8 cellular contexts compared by ENCODE assay signal in genomic region chr19:10568826-10569651, GRCh38.
DNase-seq lines count a peak whose midpoint lies in the region; FAIRE-seq and TF ChIP-seq lines count a peak whose summit lies in the region.

TSS of gene CDKN2D (minus strand) at chr19:10568979. CDS start at chr19:10568653, 326 bp downstream.

- H3K79me2 ChIP-seq in Loucy (ENCODE audit: insufficient read depth, low read length): peaks cover 41% of the 10 kb centered on the region

- H4K20me1 ChIP-seq in Loucy (ENCODE audit: insufficient read depth, low read length, poor library complexity, severe bottlenecking): peaks cover 17% of the 10 kb centered on the region

- TF ChIP-seq POLR2A in H54 (IDR thresholded peaks at IDR 0.05; ENCODE audit: low read depth, low read length) (no peak; the same call in 1 of the 2 replicates), Raji (IDR thresholded peaks at IDR 0.05; ENCODE audit: insufficient read depth, low read depth, low read length) (peak; percentile 52)

- DNase-seq in ELF-1 (ENCODE audit: low read depth, low spot score): peak; percentile 100
- DNase-seq in H54 (ENCODE audit: insufficient read length, low spot score): peak; percentile 90
- DNase-seq in activated T-helper 9 cell treated with anti-CD3 and anti-CD28 coated beads, Interleukin-2, amount 50 U/mL, for 16 hours (ENCODE audit: low read depth): peak; percentile 100
- DNase-seq in fibroblast of pulmonary artery (ENCODE audit: low read depth): peak; percentile 100

- H3K36me3 ChIP-seq in Loucy (ENCODE audit: insufficient read depth, low read length): no peaks in the 10 kb centered on the region

- TF ChIP-seq CTCF in Loucy (conservative IDR thresholded peaks at IDR 0.05; ENCODE audit: low read length): no peak
- TF ChIP-seq CTCF in fibroblast of pulmonary artery (IDR thresholded peaks at IDR 0.05; ENCODE audit: low read length, missing control alignments): no peak
- TF ChIP-seq CTCF in nephron (IDR thresholded peaks at IDR 0.05; ENCODE audit: unreplicated experiment in 3 of 3): no peak

- FAIRE-seq in H54 (lab: Jason Lieb, UNC): peak; percentile 81

- peaks cover 46% of the 10 kb centered on the region for H3K4me1 Mint-ChIP-seq in nephron
- H3K4me1 Mint-ChIP-seq in stimulated activated naive CD8-positive, alpha-beta T cell treated with anti-CD3 and anti-CD28 coated beads, Interleukin-15, Interleukin-2, amounts not matched to agents 100 ng/mL and 50 ng/mL, for 24 hours (ENCODE audit: low read depth): peaks cover 58% of the 10 kb centered on the region

- H2AFZ ChIP-seq in Loucy (ENCODE audit: low read length): peak within 1 kb of the TSS; percentile 34; the same call in 1 of the 2 replicates

- peaks cover 10% of the 10 kb centered on the region; the same call in 1 of the 2 replicates for H3F3A ChIP-seq in Loucy (ENCODE audit: low read depth)

- peak within 1 kb of the TSS; percentile 76 for H3K4me3 ChIP-seq in Loucy (ENCODE audit: low read length, poor library complexity, severe bottlenecking)
- H3K4me3 ChIP-seq in fibroblast of pulmonary artery (replicated peaks; ENCODE audit: low read depth, low read length): peak within 1 kb of the TSS; percentile 76

- no peaks in the 10 kb centered on the region for H3K9me3 ChIP-seq in Loucy (ENCODE audit: insufficient read depth, low read depth, low read length)

- H3K27me3 ChIP-seq in Loucy (ENCODE audit: insufficient read depth, low read length, poor library complexity, severe bottlenecking): peaks cover 4% of the 10 kb centered on the region

- H3K36me3 Mint-ChIP-seq in nephron (ENCODE audit: low read depth): no peaks in the 10 kb centered on the region
- peaks cover 20% of the 10 kb centered on the region for H3K36me3 Mint-ChIP-seq in stimulated activated naive CD8-positive, alpha-beta T cell treated with anti-CD3 and anti-CD28 coated beads, Interleukin-15, Interleukin-2, amounts not matched to agents 100 ng/mL and 50 ng/mL, for 24 hours (ENCODE audit: low read depth)

- no peaks in the 10 kb centered on the region for H3K27me3 Mint-ChIP-seq in nephron (ENCODE audit: low read depth)
- no peaks in the 10 kb centered on the region for H3K27me3 Mint-ChIP-seq in stimulated activated naive CD8-positive, alpha-beta T cell treated with anti-CD3 and anti-CD28 coated beads, Interleukin-15, Interleukin-2, amounts not matched to agents 100 ng/mL and 50 ng/mL, for 24 hours

- peak within 1 kb of the TSS; percentile 89 to 93 (median 91) for H3K27ac Mint-ChIP-seq in nephron
- peak within 1 kb of the TSS; percentile 100 for H3K27ac Mint-ChIP-seq in stimulated activated naive CD8-positive, alpha-beta T cell treated with anti-CD3 and anti-CD28 coated beads, Interleukin-15, Interleukin-2, amounts not matched to agents 100 ng/mL and 50 ng/mL, for 24 hours

- no peaks in the 10 kb centered on the region for H3K9me3 Mint-ChIP-seq in nephron
- H3K9me3 Mint-ChIP-seq in stimulated activated naive CD8-positive, alpha-beta T cell treated with anti-CD3 and anti-CD28 coated beads, Interleukin-15, Interleukin-2, amounts not matched to agents 100 ng/mL and 50 ng/mL, for 24 hours: no peaks in the 10 kb centered on the region

- peak within 1 kb of the TSS; percentile 94 to 97 (median 95) for H3K4me3 Mint-ChIP-seq in nephron
- peak within 1 kb of the TSS; percentile 96 for H3K4me3 Mint-ChIP-seq in stimulated activated naive CD8-positive, alpha-beta T cell treated with anti-CD3 and anti-CD28 coated beads, Interleukin-15, Interleukin-2, amounts not matched to agents 100 ng/mL and 50 ng/mL, for 24 hours

- H3K4me2 ChIP-seq in Loucy (ENCODE audit: low read depth, low read length, poor library complexity, severe bottlenecking): peak within 1 kb of the TSS; percentile 88

- peaks cover 38% of the 10 kb centered on the region for H3K4me1 ChIP-seq in Loucy (ENCODE audit: insufficient read depth, low read length, poor library complexity, severe bottlenecking)

- H3K9me2 ChIP-seq in Loucy (replicated peaks; ENCODE audit: low read depth, low read length): no peaks in the 10 kb centered on the region

- peak within 1 kb of the TSS; percentile 92 for H3K9ac ChIP-seq in Loucy (ENCODE audit: low read depth, low read length, poor library complexity, severe bottlenecking)

Comparison
In these comparisons a context has a peak if more than half of its experiments do, and no peak if none do; other contexts are left out.
1. Peak in every context shown above with its lines: DNase-seq and H3K4me3 ChIP-seq.